ENCODE assay signal across 1 cellular context in the genomic region with DNA sequence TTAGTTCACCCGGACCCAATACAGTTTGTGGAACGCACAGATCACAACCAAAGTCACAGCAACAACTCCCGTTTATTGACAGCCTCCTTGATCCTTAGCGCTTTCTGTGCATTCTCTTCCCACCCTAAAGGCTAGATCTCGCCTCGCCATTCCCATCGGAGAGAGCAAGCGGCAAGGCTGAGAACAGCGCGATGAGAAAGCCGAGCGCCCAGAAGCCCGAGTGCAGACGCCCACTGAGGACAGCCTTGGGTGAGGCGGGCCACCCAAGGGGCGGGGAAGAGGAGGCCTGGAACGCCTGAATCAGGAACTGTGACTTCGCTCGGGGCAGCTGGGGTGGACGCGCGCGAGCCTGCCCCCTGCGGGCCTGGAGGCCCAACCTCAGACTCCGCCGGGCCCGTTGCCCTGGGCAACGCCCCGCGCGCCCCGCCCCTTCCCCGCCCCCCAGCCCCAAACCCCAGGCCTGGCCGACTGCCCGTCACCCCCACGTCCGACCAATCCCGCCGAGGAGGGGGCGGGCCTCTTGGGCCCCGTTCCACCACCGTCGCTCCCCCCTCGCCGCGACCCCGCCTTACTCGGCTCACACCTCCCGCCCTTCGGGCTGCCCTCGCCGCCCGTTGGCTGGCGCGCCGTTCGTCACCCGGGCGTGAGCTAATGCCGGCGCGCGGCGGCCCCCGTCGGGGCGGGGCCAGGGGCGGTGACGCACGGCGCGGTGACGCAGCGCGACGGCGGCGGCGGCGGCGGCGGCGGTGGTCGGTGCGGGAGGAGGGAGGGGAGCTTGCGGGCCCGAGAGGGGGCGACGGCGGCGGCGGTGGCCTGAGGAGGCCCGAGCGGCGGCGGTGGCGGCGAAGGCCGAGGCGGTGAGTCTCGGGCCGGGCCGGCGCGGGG.
TF ChIP-seq lines count a peak whose summit lies in the region.

A gene with protein sequence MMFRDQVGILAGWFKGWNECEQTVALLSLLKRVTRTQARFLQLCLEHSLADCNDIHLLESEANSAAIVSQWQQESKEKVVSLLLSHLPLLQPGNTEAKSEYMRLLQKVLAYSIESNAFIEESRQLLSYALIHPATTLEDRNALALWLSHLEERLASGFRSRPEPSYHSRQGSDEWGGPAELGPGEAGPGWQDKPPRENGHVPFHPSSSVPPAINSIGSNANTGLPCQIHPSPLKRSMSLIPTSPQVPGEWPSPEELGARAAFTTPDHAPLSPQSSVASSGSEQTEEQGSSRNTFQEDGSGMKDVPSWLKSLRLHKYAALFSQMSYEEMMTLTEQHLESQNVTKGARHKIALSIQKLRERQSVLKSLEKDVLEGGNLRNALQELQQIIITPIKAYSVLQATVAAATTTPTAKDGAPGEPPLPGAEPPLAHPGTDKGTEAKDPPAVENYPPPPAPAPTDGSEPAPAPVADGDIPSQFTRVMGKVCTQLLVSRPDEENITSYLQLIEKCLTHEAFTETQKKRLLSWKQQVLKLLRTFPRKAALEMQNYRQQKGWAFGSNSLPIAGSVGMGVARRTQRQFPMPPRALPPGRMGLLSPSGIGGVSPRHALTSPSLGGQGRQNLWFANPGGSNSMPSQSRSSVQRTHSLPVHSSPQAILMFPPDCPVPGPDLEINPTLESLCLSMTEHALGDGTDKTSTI (plus strand): TSS at position 702 of the 885 bp plus-strand sequence. CDS start 14,473 bp downstream, outside the sequence.

TF ChIP-seq in H1, 55 proteins besides CTCF, POLR2A, EP300 and RAD21 (continues in another document):
- TF ChIP-seq KDM1A (IDR thresholded peaks at IDR 0.05; ENCODE audit: borderline replicate concordance, low read length): no peak
- peak; percentile 63; the same call in 1 of the 2 replicates for TF ChIP-seq CHD2 (IDR thresholded peaks at IDR 0.05; ENCODE audit: low read length)
- peak; percentile 38; the same call in 1 of the 2 replicates for TF ChIP-seq SP2 (IDR thresholded peaks at IDR 0.05; ENCODE audit: low read length)
- TF ChIP-seq POU5F1 (IDR thresholded peaks at IDR 0.05; ENCODE audit: low read depth, low read length): no peak
- TF ChIP-seq SP4 (IDR thresholded peaks at IDR 0.05; ENCODE audit: low read length): no peak
- TF ChIP-seq PHF8 (conservative IDR thresholded peaks at IDR 0.05; ENCODE audit: low read depth, low read length): peak; percentile 79
- TF ChIP-seq GTF2F1 (IDR thresholded peaks at IDR 0.05; ENCODE audit: borderline replicate concordance, low read depth, low read length): no peak
- no peak for TF ChIP-seq CEBPB (IDR thresholded peaks at IDR 0.05; ENCODE audit: low read depth, low read length)
- TF ChIP-seq EZH2 (IDR thresholded peaks at IDR 0.05; ENCODE audit: low read depth, low read length, severe bottlenecking): no peak
- TF ChIP-seq TEAD4 (IDR thresholded peaks at IDR 0.05; ENCODE audit: low read depth, low read length): peak; percentile 22; the same call in 1 of the 2 replicates
- TF ChIP-seq, protein P1, sequence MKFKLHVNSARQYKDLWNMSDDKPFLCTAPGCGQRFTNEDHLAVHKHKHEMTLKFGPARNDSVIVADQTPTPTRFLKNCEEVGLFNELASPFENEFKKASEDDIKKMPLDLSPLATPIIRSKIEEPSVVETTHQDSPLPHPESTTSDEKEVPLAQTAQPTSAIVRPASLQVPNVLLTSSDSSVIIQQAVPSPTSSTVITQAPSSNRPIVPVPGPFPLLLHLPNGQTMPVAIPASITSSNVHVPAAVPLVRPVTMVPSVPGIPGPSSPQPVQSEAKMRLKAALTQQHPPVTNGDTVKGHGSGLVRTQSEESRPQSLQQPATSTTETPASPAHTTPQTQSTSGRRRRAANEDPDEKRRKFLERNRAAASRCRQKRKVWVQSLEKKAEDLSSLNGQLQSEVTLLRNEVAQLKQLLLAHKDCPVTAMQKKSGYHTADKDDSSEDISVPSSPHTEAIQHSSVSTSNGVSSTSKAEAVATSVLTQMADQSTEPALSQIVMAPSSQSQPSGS (IDR thresholded peaks at IDR 0.05; ENCODE audit: low read length): no peak
- TF ChIP-seq KDM4A (IDR thresholded peaks at IDR 0.05; ENCODE audit: low read depth, low read length, severe bottlenecking): peak; percentile 87
- peak; percentile 33; the same call in 1 of the 2 replicates for TF ChIP-seq KDM5A (IDR thresholded peaks at IDR 0.05; ENCODE audit: low read length)
- no peak for TF ChIP-seq RFX5 (IDR thresholded peaks at IDR 0.05; ENCODE audit: borderline replicate concordance, low read depth, low read length)
- no peak for TF ChIP-seq NANOG (IDR thresholded peaks at IDR 0.05; ENCODE audit: insufficient read depth, low read depth, low read length, poor library complexity, severe bottlenecking)
- TF ChIP-seq, protein P2, sequence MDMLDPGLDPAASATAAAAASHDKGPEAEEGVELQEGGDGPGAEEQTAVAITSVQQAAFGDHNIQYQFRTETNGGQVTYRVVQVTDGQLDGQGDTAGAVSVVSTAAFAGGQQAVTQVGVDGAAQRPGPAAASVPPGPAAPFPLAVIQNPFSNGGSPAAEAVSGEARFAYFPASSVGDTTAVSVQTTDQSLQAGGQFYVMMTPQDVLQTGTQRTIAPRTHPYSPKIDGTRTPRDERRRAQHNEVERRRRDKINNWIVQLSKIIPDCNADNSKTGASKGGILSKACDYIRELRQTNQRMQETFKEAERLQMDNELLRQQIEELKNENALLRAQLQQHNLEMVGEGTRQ (IDR thresholded peaks at IDR 0.05; ENCODE audit: low read length): peak; percentile 49
- TF ChIP-seq EGR1 (IDR thresholded peaks at IDR 0.05; ENCODE audit: borderline replicate concordance, low read depth, low read length): peak; percentile 93
- TF ChIP-seq BCL11A (IDR thresholded peaks at IDR 0.05; ENCODE audit: low read depth in 2 of 2, low read length in 2 of 2): no peak
- TF ChIP-seq ZNF274 (IDR thresholded peaks at IDR 0.05; ENCODE audit: borderline replicate concordance, extremely low read depth, low read length): no peak
- TF ChIP-seq, protein P3, sequence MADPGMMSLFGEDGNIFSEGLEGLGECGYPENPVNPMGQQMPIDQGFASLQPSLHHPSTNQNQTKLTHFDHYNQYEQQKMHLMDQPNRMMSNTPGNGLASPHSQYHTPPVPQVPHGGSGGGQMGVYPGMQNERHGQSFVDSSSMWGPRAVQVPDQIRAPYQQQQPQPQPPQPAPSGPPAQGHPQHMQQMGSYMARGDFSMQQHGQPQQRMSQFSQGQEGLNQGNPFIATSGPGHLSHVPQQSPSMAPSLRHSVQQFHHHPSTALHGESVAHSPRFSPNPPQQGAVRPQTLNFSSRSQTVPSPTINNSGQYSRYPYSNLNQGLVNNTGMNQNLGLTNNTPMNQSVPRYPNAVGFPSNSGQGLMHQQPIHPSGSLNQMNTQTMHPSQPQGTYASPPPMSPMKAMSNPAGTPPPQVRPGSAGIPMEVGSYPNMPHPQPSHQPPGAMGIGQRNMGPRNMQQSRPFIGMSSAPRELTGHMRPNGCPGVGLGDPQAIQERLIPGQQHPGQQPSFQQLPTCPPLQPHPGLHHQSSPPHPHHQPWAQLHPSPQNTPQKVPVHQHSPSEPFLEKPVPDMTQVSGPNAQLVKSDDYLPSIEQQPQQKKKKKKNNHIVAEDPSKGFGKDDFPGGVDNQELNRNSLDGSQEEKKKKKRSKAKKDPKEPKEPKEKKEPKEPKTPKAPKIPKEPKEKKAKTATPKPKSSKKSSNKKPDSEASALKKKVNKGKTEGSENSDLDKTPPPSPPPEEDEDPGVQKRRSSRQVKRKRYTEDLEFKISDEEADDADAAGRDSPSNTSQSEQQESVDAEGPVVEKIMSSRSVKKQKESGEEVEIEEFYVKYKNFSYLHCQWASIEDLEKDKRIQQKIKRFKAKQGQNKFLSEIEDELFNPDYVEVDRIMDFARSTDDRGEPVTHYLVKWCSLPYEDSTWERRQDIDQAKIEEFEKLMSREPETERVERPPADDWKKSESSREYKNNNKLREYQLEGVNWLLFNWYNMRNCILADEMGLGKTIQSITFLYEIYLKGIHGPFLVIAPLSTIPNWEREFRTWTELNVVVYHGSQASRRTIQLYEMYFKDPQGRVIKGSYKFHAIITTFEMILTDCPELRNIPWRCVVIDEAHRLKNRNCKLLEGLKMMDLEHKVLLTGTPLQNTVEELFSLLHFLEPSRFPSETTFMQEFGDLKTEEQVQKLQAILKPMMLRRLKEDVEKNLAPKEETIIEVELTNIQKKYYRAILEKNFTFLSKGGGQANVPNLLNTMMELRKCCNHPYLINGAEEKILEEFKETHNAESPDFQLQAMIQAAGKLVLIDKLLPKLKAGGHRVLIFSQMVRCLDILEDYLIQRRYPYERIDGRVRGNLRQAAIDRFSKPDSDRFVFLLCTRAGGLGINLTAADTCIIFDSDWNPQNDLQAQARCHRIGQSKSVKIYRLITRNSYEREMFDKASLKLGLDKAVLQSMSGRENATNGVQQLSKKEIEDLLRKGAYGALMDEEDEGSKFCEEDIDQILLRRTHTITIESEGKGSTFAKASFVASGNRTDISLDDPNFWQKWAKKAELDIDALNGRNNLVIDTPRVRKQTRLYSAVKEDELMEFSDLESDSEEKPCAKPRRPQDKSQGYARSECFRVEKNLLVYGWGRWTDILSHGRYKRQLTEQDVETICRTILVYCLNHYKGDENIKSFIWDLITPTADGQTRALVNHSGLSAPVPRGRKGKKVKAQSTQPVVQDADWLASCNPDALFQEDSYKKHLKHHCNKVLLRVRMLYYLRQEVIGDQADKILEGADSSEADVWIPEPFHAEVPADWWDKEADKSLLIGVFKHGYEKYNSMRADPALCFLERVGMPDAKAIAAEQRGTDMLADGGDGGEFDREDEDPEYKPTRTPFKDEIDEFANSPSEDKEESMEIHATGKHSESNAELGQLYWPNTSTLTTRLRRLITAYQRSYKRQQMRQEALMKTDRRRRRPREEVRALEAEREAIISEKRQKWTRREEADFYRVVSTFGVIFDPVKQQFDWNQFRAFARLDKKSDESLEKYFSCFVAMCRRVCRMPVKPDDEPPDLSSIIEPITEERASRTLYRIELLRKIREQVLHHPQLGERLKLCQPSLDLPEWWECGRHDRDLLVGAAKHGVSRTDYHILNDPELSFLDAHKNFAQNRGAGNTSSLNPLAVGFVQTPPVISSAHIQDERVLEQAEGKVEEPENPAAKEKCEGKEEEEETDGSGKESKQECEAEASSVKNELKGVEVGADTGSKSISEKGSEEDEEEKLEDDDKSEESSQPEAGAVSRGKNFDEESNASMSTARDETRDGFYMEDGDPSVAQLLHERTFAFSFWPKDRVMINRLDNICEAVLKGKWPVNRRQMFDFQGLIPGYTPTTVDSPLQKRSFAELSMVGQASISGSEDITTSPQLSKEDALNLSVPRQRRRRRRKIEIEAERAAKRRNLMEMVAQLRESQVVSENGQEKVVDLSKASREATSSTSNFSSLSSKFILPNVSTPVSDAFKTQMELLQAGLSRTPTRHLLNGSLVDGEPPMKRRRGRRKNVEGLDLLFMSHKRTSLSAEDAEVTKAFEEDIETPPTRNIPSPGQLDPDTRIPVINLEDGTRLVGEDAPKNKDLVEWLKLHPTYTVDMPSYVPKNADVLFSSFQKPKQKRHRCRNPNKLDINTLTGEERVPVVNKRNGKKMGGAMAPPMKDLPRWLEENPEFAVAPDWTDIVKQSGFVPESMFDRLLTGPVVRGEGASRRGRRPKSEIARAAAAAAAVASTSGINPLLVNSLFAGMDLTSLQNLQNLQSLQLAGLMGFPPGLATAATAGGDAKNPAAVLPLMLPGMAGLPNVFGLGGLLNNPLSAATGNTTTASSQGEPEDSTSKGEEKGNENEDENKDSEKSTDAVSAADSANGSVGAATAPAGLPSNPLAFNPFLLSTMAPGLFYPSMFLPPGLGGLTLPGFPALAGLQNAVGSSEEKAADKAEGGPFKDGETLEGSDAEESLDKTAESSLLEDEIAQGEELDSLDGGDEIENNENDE (IDR thresholded peaks at IDR 0.05; ENCODE audit: insufficient replicate concordance, low read length): no peak
- no peak for TF ChIP-seq HDAC6 (IDR thresholded peaks at IDR 0.05; ENCODE audit: low read depth, low read length)
- TF ChIP-seq SIN3A (conservative IDR thresholded peaks at IDR 0.05 in 1 of 2, IDR thresholded peaks at IDR 0.05 in 1 of 2; ENCODE audit: low read depth in 1 of 2, low read length in 2 of 2): peak in 1 of 2 experiments; percentile 79; a peak in 2 of 4 replicates
- TF ChIP-seq, protein P4, sequence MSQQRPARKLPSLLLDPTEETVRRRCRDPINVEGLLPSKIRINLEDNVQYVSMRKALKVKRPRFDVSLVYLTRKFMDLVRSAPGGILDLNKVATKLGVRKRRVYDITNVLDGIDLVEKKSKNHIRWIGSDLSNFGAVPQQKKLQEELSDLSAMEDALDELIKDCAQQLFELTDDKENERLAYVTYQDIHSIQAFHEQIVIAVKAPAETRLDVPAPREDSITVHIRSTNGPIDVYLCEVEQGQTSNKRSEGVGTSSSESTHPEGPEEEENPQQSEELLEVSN (IDR thresholded peaks at IDR 0.05): no peak
- TF ChIP-seq SUZ12 (IDR thresholded peaks at IDR 0.05; ENCODE audit: low read length): no peak
- TF ChIP-seq CTBP2 (IDR thresholded peaks at IDR 0.05; ENCODE audit: borderline replicate concordance, insufficient read depth, insufficient read length, low read length): no peak
- no peak for TF ChIP-seq CHD1 (IDR thresholded peaks at IDR 0.05; ENCODE audit: low read depth, low read length)
- TF ChIP-seq TAF1 (IDR thresholded peaks at IDR 0.05; ENCODE audit: low read depth, low read length): peak; percentile 89
- no peak for TF ChIP-seq SIRT6 (IDR thresholded peaks at IDR 0.05; ENCODE audit: low read length)
- TF ChIP-seq RXRA (IDR thresholded peaks at IDR 0.05; ENCODE audit: insufficient read depth, low read depth, low read length): no peak
- no peak; the same call in 1 of the 2 replicates for TF ChIP-seq MAFK (IDR thresholded peaks at IDR 0.05; ENCODE audit: low read depth, low read length)
- TF ChIP-seq POLR2AphosphoS5 (IDR thresholded peaks at IDR 0.05; ENCODE audit: low read depth, low read length): no peak
- no peak for TF ChIP-seq TCF12 (IDR thresholded peaks at IDR 0.05; ENCODE audit: low read depth, low read length)
- peak; percentile 83; the same call in 1 of the 2 replicates for TF ChIP-seq GABPA (IDR thresholded peaks at IDR 0.05; ENCODE audit: borderline replicate concordance, insufficient read depth, low read length)
- no peak for TF ChIP-seq SIX5 (IDR thresholded peaks at IDR 0.05; ENCODE audit: low read depth, low read length)
- TF ChIP-seq SP1 (IDR thresholded peaks at IDR 0.05; ENCODE audit: low read depth, low read length): peak; percentile 89
- TF ChIP-seq TAF7 (optimal IDR thresholded peaks at IDR 0.05; ENCODE audit: borderline replicate concordance, low read depth, low read length): peak; percentile 19
- peak; percentile 92 for TF ChIP-seq SAP30 (IDR thresholded peaks at IDR 0.05; ENCODE audit: insufficient read depth, insufficient replicate concordance, low read length)
- TF ChIP-seq CBX5 (IDR thresholded peaks at IDR 0.05; ENCODE audit: low read depth, low read length): no peak
- no peak for TF ChIP-seq FOSL1 (IDR thresholded peaks at IDR 0.05; ENCODE audit: insufficient read depth, low read depth, low read length)
- TF ChIP-seq RNF2 (IDR thresholded peaks at IDR 0.05; ENCODE audit: borderline replicate concordance, low read depth, low read length, missing control alignments, poor library complexity, severe bottlenecking): no peak
- peak in 1 of 2 experiments; percentile 58; a peak in 2 of 4 replicates for TF ChIP-seq HDAC2 (IDR thresholded peaks at IDR 0.05; ENCODE audit: borderline replicate concordance in 1 of 2, low read depth in 2 of 2, low read length in 2 of 2)
- TF ChIP-seq CBX8 (IDR thresholded peaks at IDR 0.05; ENCODE audit: borderline replicate concordance, low read depth, low read length): no peak
- peak; percentile 27; the same call in 1 of the 2 replicates for TF ChIP-seq RBBP5 (IDR thresholded peaks at IDR 0.05; ENCODE audit: borderline replicate concordance, low read depth, low read length)
- peak; percentile 68 for TF ChIP-seq TBP (IDR thresholded peaks at IDR 0.05; ENCODE audit: low read depth, low read length)
- no peak for TF ChIP-seq SRF (IDR thresholded peaks at IDR 0.05; ENCODE audit: low read depth, low read length)
- TF ChIP-seq JUND (IDR thresholded peaks at IDR 0.05; ENCODE audit: low read length): no peak
- TF ChIP-seq BRCA1 (IDR thresholded peaks at IDR 0.05; ENCODE audit: low read depth, low read length): no peak
- peak; percentile 79 for TF ChIP-seq CREB1 (IDR thresholded peaks at IDR 0.05)
